8 cellular contexts compared by ENCODE assay signal in the genomic region with DNA sequence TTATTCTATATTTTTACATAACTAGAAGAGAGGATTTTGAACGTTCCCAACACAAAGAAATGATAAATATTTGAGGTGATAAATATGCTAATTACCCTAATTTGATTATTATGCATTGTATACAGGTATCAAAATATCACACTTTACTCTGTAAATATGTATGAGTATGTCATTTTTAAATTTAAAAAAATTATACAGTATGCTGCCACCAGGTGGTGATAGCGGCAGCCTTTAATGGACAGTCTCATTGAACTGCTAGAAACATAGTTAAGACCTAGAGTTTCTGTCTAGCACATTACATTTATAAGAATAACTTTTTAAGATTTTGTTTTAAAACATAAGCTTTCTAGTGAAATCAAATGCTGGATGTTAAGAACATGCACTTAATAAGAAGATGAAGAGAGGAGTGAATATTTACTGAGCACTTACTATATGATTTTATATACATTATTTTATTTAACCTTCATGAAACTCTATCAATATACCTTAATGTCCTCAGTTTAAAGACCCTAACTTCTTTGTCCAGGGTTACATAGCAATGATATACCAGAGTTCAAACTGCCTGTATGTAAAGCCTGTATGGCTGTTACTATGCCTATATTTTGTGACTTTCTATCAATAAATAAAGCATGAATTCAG.
A peak's percentile ranks its signal among the peaks of the same experiment; 100 is the strongest.
DNase-seq lines count a peak whose midpoint lies in the region; ATAC-seq, FAIRE-seq and TF ChIP-seq lines count a peak whose summit lies in the region.

No MANE protein-coding gene starts in this region.

- no peak for DNase-seq in D721Med (ENCODE audit: insufficient read length, low spot score)
- DNase-seq in SK-N-DZ (ENCODE audit: low spot score): peak; percentile 4
- DNase-seq in frontal cortex (ENCODE audit: low spot score in 2 of 2): no peak
- no peak for DNase-seq in type B pancreatic cell (ENCODE audit: extremely low spot score, unreplicated experiment)
- no peak for DNase-seq in medulla oblongata (ENCODE audit: extremely low spot score)
- no peak for DNase-seq in HuH-7.5 (ENCODE audit: low spot score)

- TF ChIP-seq CTCF in D721Med (IDR thresholded peaks at IDR 0.05; ENCODE audit: insufficient read depth, missing control alignments) (peak; percentile 67), type B pancreatic cell (conservative IDR thresholded peaks at IDR 0.05) (peak; percentile 82)

- H3K36me3 Mint-ChIP-seq in type B pancreatic cell: no peaks in the 10 kb centered on the region

- no peaks in the 10 kb centered on the region for H3K9me3 Mint-ChIP-seq in type B pancreatic cell

- no peak overlapping the region for H3K4me3 Mint-ChIP-seq in type B pancreatic cell

- H3K4me1 Mint-ChIP-seq in type B pancreatic cell (ENCODE audit: unreplicated experiment): peaks cover 10% of the 10 kb centered on the region

- H3K27me3 Mint-ChIP-seq in type B pancreatic cell: no peaks in the 10 kb centered on the region

- ATAC-seq in GM18867 (IDR thresholded peaks at IDR 0.05; ENCODE audit: unreplicated experiment): peak; percentile 93
- ATAC-seq in HG03432 (IDR thresholded peaks at IDR 0.05; ENCODE audit: unreplicated experiment): peak; percentile 77

- no peak overlapping the region for H3K27ac Mint-ChIP-seq in type B pancreatic cell

- FAIRE-seq in D721Med (lab: Jason Lieb, UNC) (no peak), frontal cortex (lab: Jason Lieb, UNC) (peak; percentile 72)
